Comparison of ENCODE assay signal across 8 cellular contexts in genomic region chr9:118170032-118170955, GRCh38.
DNase-seq lines count a peak whose midpoint lies in the region; ATAC-seq, FAIRE-seq and TF ChIP-seq lines count a peak whose summit lies in the region.

No MANE protein-coding gene starts in this region.

- no peaks in the 10 kb centered on the region for H3K36me3 Mint-ChIP-seq in activated naive CD8-positive, alpha-beta T cell treated with anti-CD3 and anti-CD28 coated beads, Interleukin-2, amount 50 U/mL, for 24 hours (ENCODE audit: low read depth)
- no peaks in the 10 kb centered on the region for H3K36me3 Mint-ChIP-seq in activated naive CD8-positive, alpha-beta T cell treated with anti-CD3 and anti-CD28 coated beads for 36 hours

- no peak overlapping the region for H3K27ac ChIP-seq in GM12878 (ENCODE audit: control insufficient read depth, insufficient read depth)

- RAD21 ChIA-PET in GM12878 (lab: Charles Lee; ENCODE audit: unreplicated experiment) = interaction anchor here (0.7 to 1.1 kb wide), 3 partner anchors 617 to 1195 kb away, joined by 3 read pairs; no protein-coding TSS in a partner anchor

- no peaks in the 10 kb centered on the region for H3K4me1 ChIP-seq in GM12878 (ENCODE audit: control insufficient read depth, insufficient read depth, low read length)

- DNase-seq in activated naive CD8-positive, alpha-beta T cell treated with anti-CD3 and anti-CD28 coated beads, Interleukin-2, amount 50 U/mL, for 24 hours = peak; percentile 1
- no peak for DNase-seq in activated naive CD8-positive, alpha-beta T cell treated with anti-CD3 and anti-CD28 coated beads for 36 hours
- DNase-seq in NCI-H2107 treated with DMSO at 0.1 percent for 48 hours (lab: John Stamatoyannopoulos, UW; ENCODE audit: unreplicated experiment) = peak; percentile 35
- no peak for DNase-seq in GM12878 (ENCODE audit: low read depth, low spot score)
- peak; percentile 52 for DNase-seq in left lobe of liver (ENCODE audit: low spot score)
- DNase-seq in HPDE6-E6E7 (ENCODE audit: extremely low spot score) = no peak
- DNase-seq in activated naive CD4-positive, alpha-beta T cell treated with Interleukin-2 at 50 U/mL for 16 hours = no peak

- H4K20me1 ChIP-seq in GM12878 (ENCODE audit: control insufficient read depth, insufficient read depth) = no peaks in the 10 kb centered on the region

- no peaks in the 10 kb centered on the region for H3K9me3 ChIP-seq in GM12878 (replicated peaks; ENCODE audit: control insufficient read depth, insufficient read depth, low read length)

- POLR2A ChIA-PET in GM12878 (lab: Charles Lee) = no interaction called here

- H3K9ac ChIP-seq in GM12878 (ENCODE audit: control insufficient read depth, insufficient read depth, low read length) = no peak overlapping the region

- BruUV-seq in GM12878 (replicated peaks; lab: Mats Ljungman, UMichigan) = no TSS peak

- H3K4me3 Mint-ChIP-seq in activated naive CD8-positive, alpha-beta T cell treated with anti-CD3 and anti-CD28 coated beads, Interleukin-2, amount 50 U/mL, for 24 hours = no peak overlapping the region
- H3K4me3 Mint-ChIP-seq in activated naive CD8-positive, alpha-beta T cell treated with anti-CD3 and anti-CD28 coated beads for 36 hours = no peak overlapping the region

- TF ChIP-seq RAD21 in GM12878 (IDR thresholded peaks at IDR 0.05; ENCODE audit: insufficient read depth, low read depth, low read length) = peak; percentile 46

- H3K79me2 ChIP-seq in GM12878 (ENCODE audit: control insufficient read depth, insufficient read depth, low read length) = no peaks in the 10 kb centered on the region

- peak; percentile 50 to 65 (median 63) for TF ChIP-seq CTCF in GM12878 (IDR thresholded peaks at IDR 0.05 in 2 of 3, conservative IDR thresholded peaks at IDR 0.05 in 1 of 3; ENCODE audit: control insufficient read depth in 2 of 3, extremely low read depth in 1 of 3, insufficient read depth in 1 of 3, low read depth in 3 of 3, low read length in 3 of 3)

- SMC1A ChIA-PET in GM12878 (lab: Charles Lee; ENCODE audit: uncharacterized antibody, unreplicated experiment) = interaction anchor here (1.1 to 1.7 kb wide), 2 partner anchors 9 to 13 kb away, joined by 3 to 5 read pairs; no protein-coding TSS in a partner anchor

- H3K27ac Mint-ChIP-seq in activated naive CD8-positive, alpha-beta T cell treated with anti-CD3 and anti-CD28 coated beads, Interleukin-2, amount 50 U/mL, for 24 hours = no peak overlapping the region
- no peak overlapping the region for H3K27ac Mint-ChIP-seq in activated naive CD8-positive, alpha-beta T cell treated with anti-CD3 and anti-CD28 coated beads for 36 hours

- H2AFZ ChIP-seq in GM12878 (ENCODE audit: control insufficient read depth, low read depth, low read length) = no peak overlapping the region

- CTCF ChIA-PET in GM12878 (lab: Yijun Ruan, JAX) = interaction anchor here (1.2 to 2.3 kb wide), 4 partner anchors 12 to 1195 kb away, joined by 3 to 8 read pairs (median 4); no protein-coding TSS in a partner anchor

- intact Hi-C loops in GM12878 (cut with micrococcal nuclease; ENCODE audit: unreplicated experiment) = loop anchor here (1.0 to 2.0 kb wide), 3 partner anchors 525 to 1195 kb away; no protein-coding TSS in a partner anchor

- H3K4me3 ChIP-seq in GM12878 = no peak overlapping the region

- H3K9me3 Mint-ChIP-seq in activated naive CD8-positive, alpha-beta T cell treated with anti-CD3 and anti-CD28 coated beads, Interleukin-2, amount 50 U/mL, for 24 hours = no peaks in the 10 kb centered on the region
- peaks cover 1% of the 10 kb centered on the region for H3K9me3 Mint-ChIP-seq in activated naive CD8-positive, alpha-beta T cell treated with anti-CD3 and anti-CD28 coated beads for 36 hours

- no peak for TF ChIP-seq POLR2A in GM12878 (IDR thresholded peaks at IDR 0.05; ENCODE audit: low read depth, low read length)

- no peaks in the 10 kb centered on the region for H3K4me1 Mint-ChIP-seq in activated naive CD8-positive, alpha-beta T cell treated with anti-CD3 and anti-CD28 coated beads, Interleukin-2, amount 50 U/mL, for 24 hours
- H3K4me1 Mint-ChIP-seq in activated naive CD8-positive, alpha-beta T cell treated with anti-CD3 and anti-CD28 coated beads for 36 hours = no peaks in the 10 kb centered on the region

- no peaks in the 10 kb centered on the region for H3K27me3 ChIP-seq in GM12878 (replicated peaks in 1 of 2; ENCODE audit: control insufficient read depth in 2 of 2, insufficient read depth in 2 of 2, low read length in 1 of 2)

- in situ Hi-C loops in GM12878 (cut with MboI) = no loop called here

- no peaks in the 10 kb centered on the region for H3K36me3 ChIP-seq in GM12878 (ENCODE audit: control insufficient read depth in 2 of 2, insufficient read depth in 2 of 2, low read length in 1 of 2)

- WGBS in GM12878 (ENCODE audit: insufficient coverage, insufficient replicate concordance, low lambda C conversion rate, missing lambda C conversion rate) = under 1% methylated on average over 6 of the region's 6 CpGs

- no peak for TF ChIP-seq EP300 in GM12878 (IDR thresholded peaks at IDR 0.05; ENCODE audit: borderline replicate concordance in 1 of 2, control insufficient read depth in 1 of 2, low read depth in 2 of 2, low read length in 2 of 2)

- no peak overlapping the region for H3K4me2 ChIP-seq in GM12878 (ENCODE audit: control insufficient read depth, insufficient read depth)

- H3K27me3 Mint-ChIP-seq in activated naive CD8-positive, alpha-beta T cell treated with anti-CD3 and anti-CD28 coated beads, Interleukin-2, amount 50 U/mL, for 24 hours = peaks cover 3% of the 10 kb centered on the region
- H3K27me3 Mint-ChIP-seq in activated naive CD8-positive, alpha-beta T cell treated with anti-CD3 and anti-CD28 coated beads for 36 hours = no peaks in the 10 kb centered on the region

- peak; percentile 18 for FAIRE-seq in GM12878 (lab: Jason Lieb, UNC)

- ATAC-seq in activated naive CD8-positive, alpha-beta T cell treated with anti-CD3 and anti-CD28 coated beads, Interleukin-2, amount 50 U/mL, for 24 hours = no peak
- peak; percentile 68 for ATAC-seq in GM12878
- peak; percentile 96 for ATAC-seq in left lobe of liver
- ATAC-seq in GM19395 (IDR thresholded peaks at IDR 0.05; ENCODE audit: unreplicated experiment) = no peak

TF ChIP-seq in GM12878, 131 proteins besides CTCF, POLR2A, EP300 and RAD21:
- TF ChIP-seq SMC3 (IDR thresholded peaks at IDR 0.05; ENCODE audit: borderline replicate concordance, low read length) = peak; percentile 61; the same call in 1 of the 2 replicates
- TF ChIP-seq, protein P1, sequence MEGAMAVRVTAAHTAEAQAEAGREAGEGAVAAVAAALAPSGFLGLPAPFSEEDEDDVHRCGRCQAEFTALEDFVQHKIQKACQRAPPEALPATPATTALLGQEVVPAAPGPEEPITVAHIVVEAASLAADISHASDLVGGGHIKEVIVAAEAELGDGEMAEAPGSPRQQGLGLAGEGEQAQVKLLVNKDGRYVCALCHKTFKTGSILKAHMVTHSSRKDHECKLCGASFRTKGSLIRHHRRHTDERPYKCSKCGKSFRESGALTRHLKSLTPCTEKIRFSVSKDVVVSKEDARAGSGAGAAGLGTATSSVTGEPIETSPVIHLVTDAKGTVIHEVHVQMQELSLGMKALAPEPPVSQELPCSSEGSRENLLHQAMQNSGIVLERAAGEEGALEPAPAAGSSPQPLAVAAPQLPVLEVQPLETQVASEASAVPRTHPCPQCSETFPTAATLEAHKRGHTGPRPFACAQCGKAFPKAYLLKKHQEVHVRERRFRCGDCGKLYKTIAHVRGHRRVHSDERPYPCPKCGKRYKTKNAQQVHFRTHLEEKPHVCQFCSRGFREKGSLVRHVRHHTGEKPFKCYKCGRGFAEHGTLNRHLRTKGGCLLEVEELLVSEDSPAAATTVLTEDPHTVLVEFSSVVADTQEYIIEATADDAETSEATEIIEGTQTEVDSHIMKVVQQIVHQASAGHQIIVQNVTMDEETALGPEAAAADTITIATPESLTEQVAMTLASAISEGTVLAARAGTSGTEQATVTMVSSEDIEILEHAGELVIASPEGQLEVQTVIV (IDR thresholded peaks at IDR 0.05; ENCODE audit: borderline replicate concordance, partially characterized antibody) = no peak
TF ChIP-seq in GM12878: peak in this region for 1.

Comparison
In these comparisons a context has a peak if more than half of its experiments do, and no peak if none do; other contexts are left out.
1. DNase-seq: peak in activated naive CD8-positive, alpha-beta T cell treated with anti-CD3 and anti-CD28 coated beads, Interleukin-2, amount 50 U/mL, for 24 hours (single experiment), NCI-H2107 treated with DMSO at 0.1 percent for 48 hours (single experiment) and left lobe of liver (single experiment); none in activated naive CD8-positive, alpha-beta T cell treated with anti-CD3 and anti-CD28 coated beads for 36 hours (single experiment), GM12878 (single experiment), HPDE6-E6E7 (single experiment) and activated naive CD4-positive, alpha-beta T cell treated with Interleukin-2 at 50 U/mL for 16 hours (single experiment).
2. ATAC-seq: peak in GM12878 (single experiment) and left lobe of liver (single experiment); none in activated naive CD8-positive, alpha-beta T cell treated with anti-CD3 and anti-CD28 coated beads, Interleukin-2, amount 50 U/mL, for 24 hours (single experiment) and GM19395 (single experiment).